In the genomic region with DNA sequence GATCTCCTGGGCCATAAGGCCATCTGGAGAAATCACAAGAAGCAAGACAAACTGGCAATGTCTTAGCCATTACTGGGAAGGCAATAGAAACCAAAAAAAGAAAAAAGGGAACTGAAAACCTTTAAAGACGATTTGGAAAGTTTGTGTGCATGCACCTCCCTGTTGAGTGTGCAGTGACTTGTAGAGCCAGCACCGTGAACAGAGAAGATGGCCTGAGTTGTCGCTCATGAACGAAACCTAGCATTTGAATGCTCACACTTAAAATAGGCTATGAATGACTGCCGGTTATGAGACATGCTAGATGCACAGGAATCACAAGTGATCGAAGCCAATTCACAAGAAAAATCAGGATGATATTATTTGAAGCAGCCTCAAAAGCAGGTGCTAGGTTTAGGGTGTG, we compare ENCODE assay signal across 10 cellular contexts.
DNase-seq lines count a peak whose midpoint lies in the region; ATAC-seq and TF ChIP-seq lines count a peak whose summit lies in the region.
"Had no signal": no experiment of that assay in that cellular context is flagged by ENCODE, and none has a peak within 500 bp of the region (broad histone marks: within the 10 kb centered on the region; RNA-seq: fewer than 3 reads in every experiment).

No MANE protein-coding gene starts in this region.

- intact Hi-C loops in lower lobe of right lung (cut with DNase I): no loop called here

- CTCF ChIA-PET in RWPE1 (lab: Yijun Ruan, JAX): no interaction called here
- CTCF ChIA-PET in HEK293T (lab: Yijun Ruan, JAX): no interaction called here

- H3K4me3 Mint-ChIP-seq in chondrocyte (ENCODE audit: unreplicated experiment): no peak overlapping the region

- no peak for DNase-seq in lower lobe of right lung
- no peak for DNase-seq in RWPE1 (ENCODE audit: low spot score)
- no peak for DNase-seq in HEK293T (ENCODE audit: extremely low spot score)
- DNase-seq in chondrocyte (ENCODE audit: low spot score): no peak
- DNase-seq in NCI-H510A (lab: John Stamatoyannopoulos, UW): no peak
- DNase-seq: cerebellar nuclear complex, EL had no signal

- no peaks in the 10 kb centered on the region for H3K27me3 Mint-ChIP-seq in chondrocyte (ENCODE audit: low read depth)

- H3K4me1 ChIP-seq in lower lobe of right lung: no peaks in the 10 kb centered on the region

- H3K36me3 ChIP-seq in lower lobe of right lung: no peaks in the 10 kb centered on the region

- TF ChIP-seq CTCF in lower lobe of right lung (IDR thresholded peaks at IDR 0.05) (no peak), RWPE1 (conservative IDR thresholded peaks at IDR 0.05; ENCODE audit: low read depth) (no peak), chondrocyte (IDR thresholded peaks at IDR 0.05) (no peak)

- peaks cover 5% of the 10 kb centered on the region for H3K4me1 Mint-ChIP-seq in chondrocyte (ENCODE audit: low read depth)

- H3K27ac ChIP-seq in lower lobe of right lung (no peak overlapping the region), RWPE1 (no peak overlapping the region)

- no peaks in the 10 kb centered on the region for H3K27me3 ChIP-seq in lower lobe of right lung (ENCODE audit: low read depth)

- POLR2A ChIA-PET in RWPE1 (lab: Yijun Ruan, JAX; ENCODE audit: low non-redundant PET): no interaction called here
- POLR2A ChIA-PET in HEK293T (lab: Yijun Ruan, JAX): no interaction called here

- ATAC-seq in GM18861 (IDR thresholded peaks at IDR 0.05; ENCODE audit: unreplicated experiment) (peak; percentile 66), GM21786 (IDR thresholded peaks at IDR 0.05; ENCODE audit: unreplicated experiment) (peak; percentile 83), HG03460 (IDR thresholded peaks at IDR 0.05; ENCODE audit: unreplicated experiment) (peak; percentile 81), lower lobe of right lung (peak; percentile 24 to 48)

- H3K9me3 ChIP-seq in lower lobe of right lung: no peaks in the 10 kb centered on the region

- H3K9me3 Mint-ChIP-seq in chondrocyte (ENCODE audit: low read depth): no peaks in the 10 kb centered on the region

- no peak overlapping the region for H3K27ac Mint-ChIP-seq in chondrocyte (ENCODE audit: unreplicated experiment)

- H3K36me3 Mint-ChIP-seq in chondrocyte (ENCODE audit: low read depth): peaks cover 2% of the 10 kb centered on the region

- no peak overlapping the region for H3K4me3 ChIP-seq in lower lobe of right lung

TF ChIP-seq in HEK293T, 16 proteins besides CTCF, POLR2A, EP300 and RAD21:
- no peak for TF ChIP-seq ELF4 (IDR thresholded peaks at IDR 0.05)
- TF ChIP-seq FOXA1 (IDR thresholded peaks at IDR 0.05): no peak
- no peak for TF ChIP-seq L3MBTL2 (conservative IDR thresholded peaks at IDR 0.05)
- no peak for TF ChIP-seq ARNT (IDR thresholded peaks at IDR 0.05)
- no peak for TF ChIP-seq SUZ12 (IDR thresholded peaks at IDR 0.05)
- no peak for TF ChIP-seq HDGF (IDR thresholded peaks at IDR 0.05; ENCODE audit: borderline replicate concordance)
- TF ChIP-seq CTBP1 (IDR thresholded peaks at IDR 0.05; ENCODE audit: borderline replicate concordance): no peak
- no peak for TF ChIP-seq NFRKB (IDR thresholded peaks at IDR 0.05)
- TF ChIP-seq FOXM1 (IDR thresholded peaks at IDR 0.05; ENCODE audit: borderline replicate concordance): no peak
- no peak for TF ChIP-seq ZNF384 (IDR thresholded peaks at IDR 0.05)
- no peak for TF ChIP-seq PKNOX1 (IDR thresholded peaks at IDR 0.05)
- TF ChIP-seq BHLHE40 (IDR thresholded peaks at IDR 0.05; ENCODE audit: borderline replicate concordance): no peak
- TF ChIP-seq FOXK2 (IDR thresholded peaks at IDR 0.05): no peak
- no peak for TF ChIP-seq SP1 (IDR thresholded peaks at IDR 0.05)
